In the genomic region with DNA sequence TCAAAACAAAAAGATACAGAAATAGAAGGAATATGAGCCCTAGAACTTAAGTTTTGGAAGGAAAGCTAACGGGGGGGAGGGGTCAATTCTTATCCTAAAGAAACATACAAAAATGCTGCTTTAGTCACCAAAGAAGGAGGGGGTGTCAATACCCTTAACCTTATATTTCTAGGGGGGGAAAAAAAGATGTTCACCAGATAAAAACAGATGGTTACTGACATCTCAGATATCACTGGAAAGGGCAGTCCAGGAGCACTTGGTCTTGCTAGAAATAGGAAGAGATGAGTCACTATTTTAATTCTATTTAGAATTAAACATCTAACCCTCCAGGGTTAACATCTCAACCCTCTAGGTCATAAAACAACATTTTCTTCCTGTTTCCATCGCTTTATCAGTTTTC, we compare ENCODE assay signal across 1 cellular context.
TF ChIP-seq lines count a peak whose summit lies in the region.

No MANE protein-coding gene starts in this region.

TF ChIP-seq in K562, 482 proteins besides CTCF, POLR2A, EP300 and RAD21 (continues in another document):
- no peak for TF ChIP-seq BCL6 (CRISPR knock-in tag; IDR thresholded peaks at IDR 0.05)
- TF ChIP-seq, protein P1, sequence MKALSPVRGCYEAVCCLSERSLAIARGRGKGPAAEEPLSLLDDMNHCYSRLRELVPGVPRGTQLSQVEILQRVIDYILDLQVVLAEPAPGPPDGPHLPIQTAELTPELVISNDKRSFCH (CRISPR knock-in tag; IDR thresholded peaks at IDR 0.05) = no peak
- TF ChIP-seq, protein P1 (tag; IDR thresholded peaks at IDR 0.05) = no peak
- TF ChIP-seq XRCC3 (IDR thresholded peaks at IDR 0.05) = no peak
- no peak for TF ChIP-seq TBP (optimal IDR thresholded peaks at IDR 0.05; ENCODE audit: low read depth, low read length)
- TF ChIP-seq HDAC8 (tag; IDR thresholded peaks at IDR 0.05) = no peak
- no peak for TF ChIP-seq ZNF354B (CRISPR knock-in tag; IDR thresholded peaks at IDR 0.05)
- TF ChIP-seq TARDBP (IDR thresholded peaks at IDR 0.05) = no peak
- peak; percentile 13; the same call in 1 of the 2 replicates for TF ChIP-seq CREB1 (IDR thresholded peaks at IDR 0.05)
- no peak for TF ChIP-seq CREB1 (CRISPR knock-in tag; IDR thresholded peaks at IDR 0.05)
- TF ChIP-seq ZNF830 (CRISPR knock-in tag; IDR thresholded peaks at IDR 0.05) = no peak
- no peak for TF ChIP-seq ZNF253 (CRISPR knock-in tag; conservative IDR thresholded peaks at IDR 0.05)
- TF ChIP-seq TSC22D4 (tag; IDR thresholded peaks at IDR 0.05) = no peak
- TF ChIP-seq, protein P2, sequence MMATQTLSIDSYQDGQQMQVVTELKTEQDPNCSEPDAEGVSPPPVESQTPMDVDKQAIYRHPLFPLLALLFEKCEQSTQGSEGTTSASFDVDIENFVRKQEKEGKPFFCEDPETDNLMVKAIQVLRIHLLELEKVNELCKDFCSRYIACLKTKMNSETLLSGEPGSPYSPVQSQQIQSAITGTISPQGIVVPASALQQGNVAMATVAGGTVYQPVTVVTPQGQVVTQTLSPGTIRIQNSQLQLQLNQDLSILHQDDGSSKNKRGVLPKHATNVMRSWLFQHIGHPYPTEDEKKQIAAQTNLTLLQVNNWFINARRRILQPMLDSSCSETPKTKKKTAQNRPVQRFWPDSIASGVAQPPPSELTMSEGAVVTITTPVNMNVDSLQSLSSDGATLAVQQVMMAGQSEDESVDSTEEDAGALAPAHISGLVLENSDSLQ (IDR thresholded peaks at IDR 0.05) = no peak
- no peak for TF ChIP-seq NFYB (IDR thresholded peaks at IDR 0.05; ENCODE audit: extremely low read depth, insufficient read length)
- TF ChIP-seq CXXC5 (CRISPR knock-in tag; IDR thresholded peaks at IDR 0.05) = no peak
- TF ChIP-seq, protein P3, sequence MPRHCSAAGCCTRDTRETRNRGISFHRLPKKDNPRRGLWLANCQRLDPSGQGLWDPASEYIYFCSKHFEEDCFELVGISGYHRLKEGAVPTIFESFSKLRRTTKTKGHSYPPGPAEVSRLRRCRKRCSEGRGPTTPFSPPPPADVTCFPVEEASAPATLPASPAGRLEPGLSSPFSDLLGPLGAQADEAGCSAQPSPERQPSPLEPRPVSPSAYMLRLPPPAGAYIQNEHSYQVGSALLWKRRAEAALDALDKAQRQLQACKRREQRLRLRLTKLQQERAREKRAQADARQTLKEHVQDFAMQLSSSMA (CRISPR knock-in tag; IDR thresholded peaks at IDR 0.05) = no peak
- TF ChIP-seq ILK (tag; IDR thresholded peaks at IDR 0.05; ENCODE audit: borderline replicate concordance, low read depth) = no peak
- no peak for TF ChIP-seq C11orf30 (IDR thresholded peaks at IDR 0.05; ENCODE audit: low read depth)
- TF ChIP-seq PURB (CRISPR knock-in tag; IDR thresholded peaks at IDR 0.05; ENCODE audit: low read depth) = no peak
- no peak for TF ChIP-seq SRSF9 (IDR thresholded peaks at IDR 0.05; ENCODE audit: borderline replicate concordance, low read depth, low read length)
- no peak for TF ChIP-seq SOX6 (IDR thresholded peaks at IDR 0.05)
- TF ChIP-seq EGR1 (conservative IDR thresholded peaks at IDR 0.05) = peak; percentile 77
- no peak for TF ChIP-seq JUN (IDR thresholded peaks at IDR 0.05; ENCODE audit: borderline replicate concordance, low read depth, low read length)
- no peak for TF ChIP-seq JUN (CRISPR knock-in tag; IDR thresholded peaks at IDR 0.05; ENCODE audit: borderline replicate concordance)
- no peak for TF ChIP-seq NR2C2 (CRISPR knock-in tag; IDR thresholded peaks at IDR 0.05)
- TF ChIP-seq NR2C2 (tag; IDR thresholded peaks at IDR 0.05) = no peak
- TF ChIP-seq, protein P4, sequence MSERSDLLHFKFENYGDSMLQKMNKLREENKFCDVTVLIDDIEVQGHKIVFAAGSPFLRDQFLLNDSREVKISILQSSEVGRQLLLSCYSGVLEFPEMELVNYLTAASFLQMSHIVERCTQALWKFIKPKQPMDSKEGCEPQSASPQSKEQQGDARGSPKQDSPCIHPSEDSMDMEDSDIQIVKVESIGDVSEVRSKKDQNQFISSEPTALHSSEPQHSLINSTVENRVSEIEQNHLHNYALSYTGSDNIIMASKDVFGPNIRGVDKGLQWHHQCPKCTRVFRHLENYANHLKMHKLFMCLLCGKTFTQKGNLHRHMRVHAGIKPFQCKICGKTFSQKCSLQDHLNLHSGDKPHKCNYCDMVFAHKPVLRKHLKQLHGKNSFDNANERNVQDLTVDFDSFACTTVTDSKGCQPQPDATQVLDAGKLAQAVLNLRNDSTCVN (CRISPR knock-in tag; IDR thresholded peaks at IDR 0.05) = no peak
- no peak for TF ChIP-seq RBM34 (IDR thresholded peaks at IDR 0.05; ENCODE audit: borderline replicate concordance, insufficient read depth, low read length)
- TF ChIP-seq, protein P5, sequence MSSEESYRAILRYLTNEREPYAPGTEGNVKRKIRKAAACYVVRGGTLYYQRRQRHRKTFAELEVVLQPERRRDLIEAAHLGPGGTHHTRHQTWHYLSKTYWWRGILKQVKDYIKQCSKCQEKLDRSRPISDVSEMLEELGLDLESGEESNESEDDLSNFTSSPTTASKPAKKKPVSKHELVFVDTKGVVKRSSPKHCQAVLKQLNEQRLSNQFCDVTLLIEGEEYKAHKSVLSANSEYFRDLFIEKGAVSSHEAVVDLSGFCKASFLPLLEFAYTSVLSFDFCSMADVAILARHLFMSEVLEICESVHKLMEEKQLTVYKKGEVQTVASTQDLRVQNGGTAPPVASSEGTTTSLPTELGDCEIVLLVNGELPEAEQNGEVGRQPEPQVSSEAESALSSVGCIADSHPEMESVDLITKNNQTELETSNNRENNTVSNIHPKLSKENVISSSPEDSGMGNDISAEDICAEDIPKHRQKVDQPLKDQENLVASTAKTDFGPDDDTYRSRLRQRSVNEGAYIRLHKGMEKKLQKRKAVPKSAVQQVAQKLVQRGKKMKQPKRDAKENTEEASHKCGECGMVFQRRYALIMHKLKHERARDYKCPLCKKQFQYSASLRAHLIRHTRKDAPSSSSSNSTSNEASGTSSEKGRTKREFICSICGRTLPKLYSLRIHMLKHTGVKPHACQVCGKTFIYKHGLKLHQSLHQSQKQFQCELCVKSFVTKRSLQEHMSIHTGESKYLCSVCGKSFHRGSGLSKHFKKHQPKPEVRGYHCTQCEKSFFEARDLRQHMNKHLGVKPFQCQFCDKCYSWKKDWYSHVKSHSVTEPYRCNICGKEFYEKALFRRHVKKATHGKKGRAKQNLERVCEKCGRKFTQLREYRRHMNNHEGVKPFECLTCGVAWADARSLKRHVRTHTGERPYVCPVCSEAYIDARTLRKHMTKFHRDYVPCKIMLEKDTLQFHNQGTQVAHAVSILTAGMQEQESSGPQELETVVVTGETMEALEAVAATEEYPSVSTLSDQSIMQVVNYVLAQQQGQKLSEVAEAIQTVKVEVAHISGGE (CRISPR knock-in tag; IDR thresholded peaks at IDR 0.05) = no peak
- no peak for TF ChIP-seq ZNF589 (CRISPR knock-in tag; IDR thresholded peaks at IDR 0.05; ENCODE audit: low read depth)
- TF ChIP-seq, protein P6, sequence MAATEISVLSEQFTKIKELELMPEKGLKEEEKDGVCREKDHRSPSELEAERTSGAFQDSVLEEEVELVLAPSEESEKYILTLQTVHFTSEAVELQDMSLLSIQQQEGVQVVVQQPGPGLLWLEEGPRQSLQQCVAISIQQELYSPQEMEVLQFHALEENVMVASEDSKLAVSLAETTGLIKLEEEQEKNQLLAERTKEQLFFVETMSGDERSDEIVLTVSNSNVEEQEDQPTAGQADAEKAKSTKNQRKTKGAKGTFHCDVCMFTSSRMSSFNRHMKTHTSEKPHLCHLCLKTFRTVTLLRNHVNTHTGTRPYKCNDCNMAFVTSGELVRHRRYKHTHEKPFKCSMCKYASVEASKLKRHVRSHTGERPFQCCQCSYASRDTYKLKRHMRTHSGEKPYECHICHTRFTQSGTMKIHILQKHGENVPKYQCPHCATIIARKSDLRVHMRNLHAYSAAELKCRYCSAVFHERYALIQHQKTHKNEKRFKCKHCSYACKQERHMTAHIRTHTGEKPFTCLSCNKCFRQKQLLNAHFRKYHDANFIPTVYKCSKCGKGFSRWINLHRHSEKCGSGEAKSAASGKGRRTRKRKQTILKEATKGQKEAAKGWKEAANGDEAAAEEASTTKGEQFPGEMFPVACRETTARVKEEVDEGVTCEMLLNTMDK (IDR thresholded peaks at IDR 0.05; ENCODE audit: borderline replicate concordance, insufficient read depth, low read depth, low read length, poor library complexity, severe bottlenecking) = no peak
- TF ChIP-seq KAT7 (CRISPR knock-in tag; IDR thresholded peaks at IDR 0.05; ENCODE audit: borderline replicate concordance) = no peak
- no peak for TF ChIP-seq SPI1 (IDR thresholded peaks at IDR 0.05; ENCODE audit: borderline replicate concordance, low read depth, low read length)
- TF ChIP-seq SNIP1 (IDR thresholded peaks at IDR 0.05; ENCODE audit: low read depth) = no peak
- TF ChIP-seq L3MBTL2 (IDR thresholded peaks at IDR 0.05) = no peak
- peak; percentile 68 for TF ChIP-seq FOXM1 (IDR thresholded peaks at IDR 0.05; ENCODE audit: low read depth)
- TF ChIP-seq FOXM1 (CRISPR knock-in tag; IDR thresholded peaks at IDR 0.05; ENCODE audit: low read depth) = no peak
- TF ChIP-seq, protein P7, sequence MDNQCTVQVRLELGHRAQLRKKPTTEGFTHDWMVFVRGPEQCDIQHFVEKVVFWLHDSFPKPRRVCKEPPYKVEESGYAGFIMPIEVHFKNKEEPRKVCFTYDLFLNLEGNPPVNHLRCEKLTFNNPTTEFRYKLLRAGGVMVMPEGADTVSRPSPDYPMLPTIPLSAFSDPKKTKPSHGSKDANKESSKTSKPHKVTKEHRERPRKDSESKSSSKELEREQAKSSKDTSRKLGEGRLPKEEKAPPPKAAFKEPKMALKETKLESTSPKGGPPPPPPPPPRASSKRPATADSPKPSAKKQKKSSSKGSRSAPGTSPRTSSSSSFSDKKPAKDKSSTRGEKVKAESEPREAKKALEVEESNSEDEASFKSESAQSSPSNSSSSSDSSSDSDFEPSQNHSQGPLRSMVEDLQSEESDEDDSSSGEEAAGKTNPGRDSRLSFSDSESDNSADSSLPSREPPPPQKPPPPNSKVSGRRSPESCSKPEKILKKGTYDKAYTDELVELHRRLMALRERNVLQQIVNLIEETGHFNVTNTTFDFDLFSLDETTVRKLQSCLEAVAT (IDR thresholded peaks at IDR 0.05) = no peak
- TF ChIP-seq, protein P8, sequence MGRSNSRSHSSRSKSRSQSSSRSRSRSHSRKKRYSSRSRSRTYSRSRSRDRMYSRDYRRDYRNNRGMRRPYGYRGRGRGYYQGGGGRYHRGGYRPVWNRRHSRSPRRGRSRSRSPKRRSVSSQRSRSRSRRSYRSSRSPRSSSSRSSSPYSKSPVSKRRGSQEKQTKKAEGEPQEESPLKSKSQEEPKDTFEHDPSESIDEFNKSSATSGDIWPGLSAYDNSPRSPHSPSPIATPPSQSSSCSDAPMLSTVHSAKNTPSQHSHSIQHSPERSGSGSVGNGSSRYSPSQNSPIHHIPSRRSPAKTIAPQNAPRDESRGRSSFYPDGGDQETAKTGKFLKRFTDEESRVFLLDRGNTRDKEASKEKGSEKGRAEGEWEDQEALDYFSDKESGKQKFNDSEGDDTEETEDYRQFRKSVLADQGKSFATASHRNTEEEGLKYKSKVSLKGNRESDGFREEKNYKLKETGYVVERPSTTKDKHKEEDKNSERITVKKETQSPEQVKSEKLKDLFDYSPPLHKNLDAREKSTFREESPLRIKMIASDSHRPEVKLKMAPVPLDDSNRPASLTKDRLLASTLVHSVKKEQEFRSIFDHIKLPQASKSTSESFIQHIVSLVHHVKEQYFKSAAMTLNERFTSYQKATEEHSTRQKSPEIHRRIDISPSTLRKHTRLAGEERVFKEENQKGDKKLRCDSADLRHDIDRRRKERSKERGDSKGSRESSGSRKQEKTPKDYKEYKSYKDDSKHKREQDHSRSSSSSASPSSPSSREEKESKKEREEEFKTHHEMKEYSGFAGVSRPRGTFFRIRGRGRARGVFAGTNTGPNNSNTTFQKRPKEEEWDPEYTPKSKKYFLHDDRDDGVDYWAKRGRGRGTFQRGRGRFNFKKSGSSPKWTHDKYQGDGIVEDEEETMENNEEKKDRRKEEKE (IDR thresholded peaks at IDR 0.05; ENCODE audit: borderline replicate concordance in 1 of 2, control insufficient read depth in 1 of 2, low read depth in 2 of 2, low read length in 1 of 2) = no peak
- TF ChIP-seq MAZ (CRISPR knock-in tag; conservative IDR thresholded peaks at IDR 0.05 in 1 of 2, IDR thresholded peaks at IDR 0.05 in 1 of 2) = no peak; a peak in 1 of 4 replicates
- TF ChIP-seq TOE1 (IDR thresholded peaks at IDR 0.05; ENCODE audit: borderline replicate concordance) = no peak
- TF ChIP-seq TOE1 (CRISPR knock-in tag; IDR thresholded peaks at IDR 0.05; ENCODE audit: borderline replicate concordance, low read depth) = no peak
- TF ChIP-seq GATA2 (CRISPR knock-in tag; IDR thresholded peaks at IDR 0.05) = no peak
- TF ChIP-seq ZNF584 (CRISPR knock-in tag; IDR thresholded peaks at IDR 0.05; ENCODE audit: low read depth) = no peak
- TF ChIP-seq NRF1 (conservative IDR thresholded peaks at IDR 0.05 in 1 of 2, IDR thresholded peaks at IDR 0.05 in 1 of 2) = no peak
- no peak for TF ChIP-seq NCOA4 (IDR thresholded peaks at IDR 0.05; ENCODE audit: partially characterized antibody)
- TF ChIP-seq FOXJ3 (CRISPR knock-in tag; IDR thresholded peaks at IDR 0.05) = no peak
- TF ChIP-seq MTA2 (IDR thresholded peaks at IDR 0.05; ENCODE audit: low read depth) = peak; percentile 34; the same call in 1 of the 2 replicates
- TF ChIP-seq MYC (IDR thresholded peaks at IDR 0.05; ENCODE audit: low read depth, low read length) = no peak
- no peak for TF ChIP-seq MYC (CRISPR knock-in tag; IDR thresholded peaks at IDR 0.05; ENCODE audit: borderline replicate concordance, low read depth)
- TF ChIP-seq ZNF785 (CRISPR knock-in tag; IDR thresholded peaks at IDR 0.05) = no peak
- no peak for TF ChIP-seq MCM2 (IDR thresholded peaks at IDR 0.05; ENCODE audit: low read depth)
- TF ChIP-seq, protein P9, sequence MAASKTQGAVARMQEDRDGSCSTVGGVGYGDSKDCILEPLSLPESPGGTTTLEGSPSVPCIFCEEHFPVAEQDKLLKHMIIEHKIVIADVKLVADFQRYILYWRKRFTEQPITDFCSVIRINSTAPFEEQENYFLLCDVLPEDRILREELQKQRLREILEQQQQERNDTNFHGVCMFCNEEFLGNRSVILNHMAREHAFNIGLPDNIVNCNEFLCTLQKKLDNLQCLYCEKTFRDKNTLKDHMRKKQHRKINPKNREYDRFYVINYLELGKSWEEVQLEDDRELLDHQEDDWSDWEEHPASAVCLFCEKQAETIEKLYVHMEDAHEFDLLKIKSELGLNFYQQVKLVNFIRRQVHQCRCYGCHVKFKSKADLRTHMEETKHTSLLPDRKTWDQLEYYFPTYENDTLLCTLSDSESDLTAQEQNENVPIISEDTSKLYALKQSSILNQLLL (CRISPR knock-in tag; IDR thresholded peaks at IDR 0.05; ENCODE audit: borderline replicate concordance) = no peak
- TF ChIP-seq ZNF79 (CRISPR knock-in tag; IDR thresholded peaks at IDR 0.05; ENCODE audit: low read depth) = no peak
- TF ChIP-seq ILF3 (IDR thresholded peaks at IDR 0.05; ENCODE audit: borderline replicate concordance) = no peak
